ENCODE assay signal across 8 cellular contexts in the genomic region with DNA sequence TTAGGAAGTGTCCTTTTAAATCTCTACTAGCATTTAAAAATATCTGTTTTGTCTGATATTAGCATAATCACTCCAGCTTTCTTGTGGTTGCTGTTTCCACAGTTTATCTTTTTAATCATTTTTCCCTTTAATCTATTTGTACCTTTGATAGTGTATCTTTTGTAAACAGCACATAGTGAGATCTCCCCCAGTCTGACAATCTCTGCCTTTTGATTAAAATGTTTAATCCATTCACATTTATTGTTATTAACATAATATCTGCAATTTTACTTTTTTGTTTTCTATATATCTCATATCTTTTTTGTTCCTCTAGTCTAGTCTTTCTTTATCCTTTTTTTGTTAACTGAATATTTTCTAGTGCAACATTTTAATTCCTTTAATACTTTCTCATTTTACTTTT.
"Had no signal": no experiment of that assay in that cellular context is flagged by ENCODE, and none has a peak within 500 bp of the region (broad histone marks: within the 10 kb centered on the region; RNA-seq: fewer than 3 reads in every experiment).

No MANE protein-coding gene starts in this region.

- H3K4me3 ChIP-seq: GM23338 had no signal

- H2AFZ ChIP-seq: GM23338 had no signal

- H3K4me2 ChIP-seq: GM23338 had no signal

- FAIRE-seq: H1, H54, HepG2 had no signal

- H3K27ac ChIP-seq: HL-60 had no signal

- DNase-seq: H9, HCEC 1CT, KG1 had no signal

- ATAC-seq: GM23338, HepG2 had no signal
